ENCODE assay signal across 33 cellular contexts in the genomic region with DNA sequence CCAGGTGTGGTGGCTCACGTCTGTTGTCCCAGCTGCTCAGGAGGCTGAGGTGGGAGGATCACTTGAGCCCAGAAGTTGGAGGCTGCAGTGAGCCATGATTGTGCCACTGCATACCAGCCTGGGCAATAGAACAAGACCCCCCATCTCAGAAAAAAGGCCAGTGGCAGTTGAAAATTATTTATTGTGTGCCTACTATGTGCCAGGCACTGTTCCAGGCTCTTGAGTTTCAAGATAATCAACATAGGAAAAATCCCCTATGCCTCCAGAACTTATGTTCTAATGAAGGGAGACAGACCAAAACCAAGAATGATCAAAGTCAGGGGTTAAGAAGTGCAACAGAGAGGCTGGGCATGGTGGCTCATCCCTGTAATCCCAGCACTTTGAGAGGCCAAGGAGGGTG.
"Had no signal": no experiment of that assay in that cellular context is flagged by ENCODE, and none has a peak within 500 bp of the region (broad histone marks: within the 10 kb centered on the region; RNA-seq: fewer than 3 reads in every experiment).

No MANE protein-coding gene starts in this region.

- H3K9me3 ChIP-seq: adrenal gland, body of pancreas had no signal

- H3K4me3 ChIP-seq: adrenal gland, ascending aorta, body of pancreas, breast epithelium, cardiac muscle cell had no signal

- ATAC-seq: activated naive CD4-positive, alpha-beta T cell treated with anti-CD3 and anti-CD28 coated beads, Interleukin-2, amount 50 U/mL, for 72 hours; activated naive CD8-positive, alpha-beta T cell treated with anti-CD3 and anti-CD28 coated beads, Interleukin-2, amount 50 U/mL, for 24 hours; activated T-cell treated with anti-CD3 and anti-CD28 coated beads, Interleukin-2, amount 50 U/mL, for 4 hours; activated T-cell treated with anti-CD3 and anti-CD28 coated beads, Interleukin-2, amount 50 U/mL, for 72 hours; activated T-helper 17 cell treated with anti-CD3 and anti-CD28 coated beads, Interleukin-2, amount 50 U/mL, for 72 hours; body of pancreas had no signal

- DNase-seq: activated effector memory CD4-positive, alpha-beta T cell treated with anti-CD3 and anti-CD28 coated beads, Interleukin-2, amount 50 U/mL, for 16 hours; activated effector memory CD4-positive, alpha-beta T cell treated with Interleukin-2 at 50 U/mL for 16 hours; activated gamma-delta T cell; activated gamma-delta T cell treated with Interleukin-2 at 50 U/mL for 16 hours; activated naive CD4-positive, alpha-beta T cell; activated naive CD4-positive, alpha-beta T cell treated with anti-CD3 and anti-CD28 coated beads for 36 hours; activated naive CD4-positive, alpha-beta T cell treated with anti-CD3 and anti-CD28 coated beads, Interleukin-2, amount 10 ng/mL, durations not matched to agents 7 days and 5 days; activated naive CD4-positive, alpha-beta T cell treated with anti-CD3 and anti-CD28 coated beads, Interleukin-2, amount 50 U/mL, for 16 hours; activated naive CD4-positive, alpha-beta T cell treated with Interleukin-2 at 50 U/mL for 16 hours; activated naive CD8-positive, alpha-beta T cell treated with anti-CD3 and anti-CD28 coated beads for 36 hours; activated naive CD8-positive, alpha-beta T cell treated with anti-CD3 and anti-CD28 coated beads, Interleukin-2, amount 10 ng/mL, durations not matched to agents 7 days and 5 days; activated naive CD8-positive, alpha-beta T cell treated with anti-CD3 and anti-CD28 coated beads, Interleukin-2, amount 50 U/mL, for 24 hours; activated T-cell treated with anti-CD3 and anti-CD28 coated beads, Interleukin-2, amount 50 U/mL, for 1 hour; activated T-cell treated with anti-CD3 and anti-CD28 coated beads, Interleukin-2, amount 50 U/mL, for 24 hours; activated T-cell treated with anti-CD3 and anti-CD28 coated beads, Interleukin-2, amount 50 U/mL, for 4 hours; activated T-cell treated with anti-CD3 and anti-CD28 coated beads, Interleukin-2, amount 50 U/mL, for 48 hours; activated T-cell treated with anti-CD3 and anti-CD28 coated beads, Interleukin-2, amount 50 U/mL, for 72 hours; adrenal gland; amniotic stem cell; anterior cingulate cortex; aorta; body of pancreas; brain microvascular endothelial cell; caudate nucleus; central memory CD4-positive, alpha-beta T cell; cerebellar nuclear complex had no signal

- H3K36me3 ChIP-seq: adrenal gland, ascending aorta, brain microvascular endothelial cell, breast epithelium, cardiac muscle cell had no signal

- H3K4me1 ChIP-seq: adrenal gland, ascending aorta, body of pancreas, breast epithelium had no signal

- H3K27ac ChIP-seq: adrenal gland, ascending aorta, body of pancreas, brain microvascular endothelial cell, breast epithelium, cardiac muscle cell had no signal

- H3K27me3 ChIP-seq: ascending aorta, body of pancreas, brain microvascular endothelial cell, breast epithelium, cardiac muscle cell had no signal

- FAIRE-seq: astrocyte, bronchial epithelial cell had no signal
